ENCODE assay signal across 8 cellular contexts in the genomic region with DNA sequence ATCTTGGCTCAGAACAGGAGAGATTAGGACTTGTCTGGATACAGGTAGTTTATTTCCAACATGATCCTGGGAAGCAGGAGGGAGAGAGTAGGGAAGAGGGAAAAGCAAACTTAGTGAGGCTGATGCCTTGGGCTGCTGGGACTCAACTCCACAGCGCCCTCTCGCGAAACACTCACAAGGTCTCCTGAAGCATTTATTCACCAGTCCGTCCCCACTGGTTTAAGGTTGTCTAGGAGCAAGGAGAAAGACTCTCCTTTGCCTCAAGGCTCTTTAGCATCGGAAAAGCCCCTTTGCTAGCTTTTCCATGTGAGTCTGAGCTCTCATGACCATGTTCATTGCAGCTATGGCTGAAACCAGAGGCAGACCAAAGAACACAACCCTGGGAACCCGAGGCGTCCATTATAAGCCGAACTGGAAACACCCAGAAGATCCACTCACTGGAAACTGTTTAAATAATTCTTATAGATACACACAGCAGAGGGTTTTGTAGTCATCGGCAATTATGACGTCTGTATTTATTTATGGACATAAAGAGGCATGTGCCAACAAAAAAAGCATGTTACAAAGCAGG.
DNase-seq lines count a peak whose midpoint lies in the region; ATAC-seq and TF ChIP-seq lines count a peak whose summit lies in the region.

No MANE protein-coding gene starts in this region.

- H3K36me3 ChIP-seq in BJ (ENCODE audit: control insufficient read depth, insufficient read depth, low read length) (no peaks in the 10 kb centered on the region), liver (ENCODE audit: control insufficient read depth in 4 of 4, insufficient read depth in 3 of 4, low read depth in 1 of 4, low read length in 3 of 4) (no peaks in the 10 kb centered on the region)

- no peak overlapping the region for H3K9ac ChIP-seq in liver (ENCODE audit: low read depth in 1 of 2, low read length in 2 of 2)

- H3K27me3 ChIP-seq in BJ (ENCODE audit: control insufficient read depth, insufficient read depth, low read length): peaks cover 1% of the 10 kb centered on the region; the same call in 1 of the 2 replicates
- H3K27me3 ChIP-seq in liver (ENCODE audit: control insufficient read depth in 4 of 4, insufficient read depth in 4 of 4, low read length in 3 of 4): no peaks in the 10 kb centered on the region

- no peaks in the 10 kb centered on the region for H3K36me3 Mint-ChIP-seq in HFFc6 (ENCODE audit: low read depth)

- DNase-seq in BJ (ENCODE audit: low read depth): peak; percentile 10
- peak; percentile 52 for DNase-seq in HFFc6
- DNase-seq in SW480 (ENCODE audit: low spot score): peak; percentile 31
- DNase-seq in dermis microvascular lymphatic vessel endothelial cell (ENCODE audit: low read depth in 2 of 2): peak; percentile 41 to 61
- peak; percentile 51 for DNase-seq in stimulated activated naive CD8-positive, alpha-beta T cell treated with anti-CD3 and anti-CD28 coated beads, Interleukin-15, Interleukin-2, amounts not matched to agents 100 U/mL and 50 U/mL, for 24 hours
- DNase-seq in NCI-H524 treated with DMSO at 0.1 percent for 48 hours (lab: John Stamatoyannopoulos, UW): no peak

- CTCF ChIA-PET in BJ (lab: Yijun Ruan, JAX): interaction anchor here (0.7 to 3.3 kb wide), 15 partner anchors 9 to 610 kb away, joined by 3 to 27 read pairs (median 5); no protein-coding TSS in a partner anchor

- peak overlapping the region; percentile 82 for H3K4me3 Mint-ChIP-seq in HFFc6

- H3K9me3 Mint-ChIP-seq in HFFc6: no peaks in the 10 kb centered on the region

- peaks cover 23% of the 10 kb centered on the region for H3K4me1 Mint-ChIP-seq in HFFc6 (ENCODE audit: low read depth)

- H3K27me3 Mint-ChIP-seq in HFFc6 (ENCODE audit: insufficient read depth): peaks cover 21% of the 10 kb centered on the region

- H3K4me1 ChIP-seq in liver (ENCODE audit: control insufficient read depth in 4 of 4, insufficient read depth in 4 of 4, low read length in 3 of 4): peaks cover 0 to 3% (median 2%) of the 10 kb centered on the region in 4 donors

- peak; percentile 79 to 92 for TF ChIP-seq RAD21 in liver (IDR thresholded peaks at IDR 0.05)

- POLR2A ChIA-PET in BJ (lab: Charles Lee): no interaction called here

- peak overlapping the region; percentile 62; the same call in 1 of the 2 replicates for H3K27ac Mint-ChIP-seq in HFFc6

- H3K4me3 ChIP-seq in BJ (ENCODE audit: low read depth, low read length): no peak overlapping the region
- H3K4me3 ChIP-seq in liver (ENCODE audit: low read depth in 1 of 3, low read length in 3 of 3): no peak overlapping the region

- no peak for ATAC-seq in stimulated activated naive CD8-positive, alpha-beta T cell treated with anti-CD3 and anti-CD28 coated beads, Interleukin-15, Interleukin-2, amounts not matched to agents 100 U/mL and 50 U/mL, for 24 hours
- no peak for ATAC-seq in GM18870 (IDR thresholded peaks at IDR 0.05; ENCODE audit: unreplicated experiment)

- 46% methylated on average over 10 of the region's 10 CpGs for WGBS in liver

- no peaks in the 10 kb centered on the region for H3K9me3 ChIP-seq in liver (ENCODE audit: control insufficient read depth in 4 of 4, low read length in 3 of 4)

- TF ChIP-seq CTCF in BJ (IDR thresholded peaks at IDR 0.05; ENCODE audit: insufficient read depth, low read depth, low read length): peak; percentile 73
- TF ChIP-seq CTCF in HFFc6 (IDR thresholded peaks at IDR 0.05): peak; percentile 84
- peak; percentile 60 for TF ChIP-seq CTCF in liver (IDR thresholded peaks at IDR 0.05; ENCODE audit: low read depth, low read length, missing input control)

- no peak overlapping the region for H3K27ac ChIP-seq in liver (ENCODE audit: low read depth in 1 of 2, low read length in 2 of 2)

TF ChIP-seq in liver, 16 proteins besides CTCF, POLR2A, EP300 and RAD21:
- no peak for TF ChIP-seq FOXA1 (IDR thresholded peaks at IDR 0.05)
- TF ChIP-seq, protein P1, sequence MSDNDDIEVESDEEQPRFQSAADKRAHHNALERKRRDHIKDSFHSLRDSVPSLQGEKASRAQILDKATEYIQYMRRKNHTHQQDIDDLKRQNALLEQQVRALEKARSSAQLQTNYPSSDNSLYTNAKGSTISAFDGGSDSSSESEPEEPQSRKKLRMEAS (IDR thresholded peaks at IDR 0.05): no peak
- no peak for TF ChIP-seq TAF1 (conservative IDR thresholded peaks at IDR 0.05)
